In the genomic region with DNA sequence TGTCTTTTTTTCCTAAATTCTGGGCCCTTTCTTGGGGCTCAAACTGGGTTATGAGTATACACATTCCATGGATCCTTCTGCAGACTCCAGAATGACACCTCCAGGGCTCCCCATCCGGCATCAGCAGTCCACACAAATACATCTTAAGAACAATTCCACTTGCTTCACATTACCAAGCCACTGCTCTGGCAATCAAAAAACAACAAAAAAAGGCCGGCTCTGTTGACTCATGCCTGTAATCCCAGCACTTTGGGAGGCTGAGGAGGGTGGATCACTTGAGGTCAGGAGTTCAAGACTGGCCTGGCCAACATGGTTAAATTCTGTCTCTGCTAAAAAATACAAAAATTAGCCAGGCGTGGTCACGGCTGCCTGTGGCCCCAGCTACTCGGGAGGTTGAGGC, we compare ENCODE assay signal across 32 cellular contexts.
"Had no signal": no experiment of that assay in that cellular context is flagged by ENCODE, and none has a peak within 500 bp of the region (broad histone marks: within the 10 kb centered on the region; RNA-seq: fewer than 3 reads in every experiment).

No MANE protein-coding gene starts in this region.

- H3K27me3 ChIP-seq: dorsolateral prefrontal cortex, heart left ventricle, pancreas, sigmoid colon, suprapubic skin, tibial artery, upper lobe of right lung had no signal

- H3K4me2 ChIP-seq: smooth muscle cell had no signal

- H3K4me3 ChIP-seq: coronary artery, dorsolateral prefrontal cortex, heart left ventricle, lower lobe of right lung, pancreas, prostate gland, sigmoid colon, smooth muscle cell, suprapubic skin, tibial artery, upper lobe of right lung had no signal

- DNase-seq: activated CD4-positive, alpha-beta T cell treated with anti-CD3 and anti-CD28 coated beads, Interleukin-2, amount 50 U/mL, for 1 hour; activated CD8-positive, alpha-beta memory T cell treated with anti-CD3 and anti-CD28 coated beads, Interleukin-2, amount 10 ng/mL, durations not matched to agents 7 days and 5 days; activated CD8-positive, alpha-beta T cell treated with anti-CD3 and anti-CD28 coated beads, Interleukin-2, amount 10 ng/mL, durations not matched to agents 7 days and 5 days; activated naive CD8-positive, alpha-beta T cell treated with anti-CD3 and anti-CD28 coated beads, Interleukin-2, amount 50 U/mL, for 24 hours; activated T-cell treated with anti-CD3 and anti-CD28 coated beads, Interleukin-2, amount 50 U/mL, for 48 hours; anterior cingulate cortex; dorsolateral prefrontal cortex; effector memory CD8-positive, alpha-beta T cell; erythroblast; foreskin keratinocyte; heart left ventricle; hypothalamus; immature natural killer cell; kidney glomerular epithelial cell; lower lobe of right lung; mesenchymal stem cell; naive thymus-derived CD8-positive, alpha-beta T cell; nucleus accumbens; pancreas; retina; sigmoid colon; stimulated activated CD4-positive, alpha-beta T cell treated with anti-CD3 and anti-CD28 coated beads, Interleukin-15, amount 100 ng/mL, for 24 hours; stimulated activated CD4-positive, alpha-beta T cell treated with anti-CD3 and anti-CD28 coated beads, Interleukin-2, amount 100 ng/mL, for 24 hours; stimulated activated naive B cell treated with anti-CD40 and anti-IgM and Interleukin-4, amounts not matched to agents 10 μg/mL and 1 μg/mL and 100 μg/mL, for 72 hours; T-helper 9 cell; tibial artery; upper lobe of right lung had no signal

- H3K27ac ChIP-seq: coronary artery, dorsolateral prefrontal cortex, foreskin keratinocyte, heart left ventricle, lower lobe of right lung, pancreas, prostate gland, sigmoid colon, suprapubic skin, tibial artery, upper lobe of right lung had no signal

- H3K9me3 ChIP-seq: pancreas, prostate gland, suprapubic skin, upper lobe of right lung had no signal

- H3K36me3 ChIP-seq: heart left ventricle, lower lobe of right lung, pancreas, prostate gland, sigmoid colon, suprapubic skin, tibial artery, upper lobe of right lung had no signal

- ATAC-seq: activated CD8-positive, alpha-beta memory T cell treated with anti-CD3 and anti-CD28 coated beads, Interleukin-2, amount 10 ng/mL, durations not matched to agents 7 days and 5 days; activated CD8-positive, alpha-beta T cell treated with anti-CD3 and anti-CD28 coated beads, Interleukin-2, amount 10 ng/mL, durations not matched to agents 7 days and 5 days; activated naive CD8-positive, alpha-beta T cell treated with anti-CD3 and anti-CD28 coated beads, Interleukin-2, amount 50 U/mL, for 24 hours; effector memory CD8-positive, alpha-beta T cell; foreskin keratinocyte; heart left ventricle; left lobe of liver; lower lobe of right lung; naive thymus-derived CD8-positive, alpha-beta T cell; pancreas; stimulated activated naive B cell treated with anti-CD40 and anti-IgM and Interleukin-4, amounts not matched to agents 10 μg/mL and 1 μg/mL and 100 μg/mL, for 72 hours; upper lobe of right lung had no signal

- H3K4me1 ChIP-seq: foreskin keratinocyte, heart left ventricle, lower lobe of right lung, pancreas, prostate gland, sigmoid colon, suprapubic skin, tibial artery, upper lobe of right lung had no signal
